In genomic region chr15:33894193-33894592, GRCh38 we compare ENCODE assay signal across 17 cellular contexts.
DNase-seq lines count a peak whose midpoint lies in the region; ATAC-seq and TF ChIP-seq lines count a peak whose summit lies in the region.
"Had no signal": no experiment of that assay in that cellular context is flagged by ENCODE, and none has a peak within 500 bp of the region (broad histone marks: within the 10 kb centered on the region; RNA-seq: fewer than 3 reads in every experiment).

No MANE protein-coding gene starts in this region.

- H3K36me3 ChIP-seq in KMS-11 (ENCODE audit: insufficient read depth) (no peaks in the 10 kb centered on the region), spleen (no peaks in the 10 kb centered on the region), H7 (replicated peaks; ENCODE audit: control insufficient read depth, insufficient read depth, low read length) (no peaks in the 10 kb centered on the region)
- H3K36me3 ChIP-seq: adrenal gland had no signal

- H3K27ac ChIP-seq in KMS-11, result peak overlapping the region; percentile 7; the same call in 1 of the 2 replicates
- H3K27ac ChIP-seq in spleen, result peak overlapping the region in 1 of 8 donors; percentile 33
- H3K27ac ChIP-seq: adrenal gland, foreskin keratinocyte, testis had no signal

- no peak overlapping the region for H3K4me3 ChIP-seq in KMS-11 (IDR thresholded peaks at IDR 0.05; ENCODE audit: insufficient read depth, low read depth, low read length)
- peak overlapping the region in 1 of 8 donors; percentile 9 for H3K4me3 ChIP-seq in spleen
- H3K4me3 ChIP-seq in H7 (ENCODE audit: insufficient read depth, low read depth, low read length), result no peak overlapping the region
- H3K4me3 ChIP-seq: adrenal gland, testis had no signal

- WGBS in spleen, 5 donors, result 66 to 84% (median 74%) methylated on average over 6 of the region's 6 CpGs

- H3K27me3 ChIP-seq in KMS-11 (ENCODE audit: insufficient read depth, low read depth) (no peaks in the 10 kb centered on the region), spleen (replicated peaks in 1 of 7) (no peaks in the 10 kb centered on the region), H7 (ENCODE audit: control insufficient read depth, insufficient read depth, low read length) (no peaks in the 10 kb centered on the region)
- H3K27me3 ChIP-seq: adrenal gland, foreskin keratinocyte, testis had no signal

- H3K27me3 Mint-ChIP-seq in activated CD4-positive, alpha-beta T cell treated with anti-CD3 and anti-CD28 coated beads, Interleukin-2, amount 10 ng/mL, durations not matched to agents 24 days and 14 days, result no peaks in the 10 kb centered on the region
- H3K27me3 Mint-ChIP-seq: activated T-cell treated with anti-CD3 and anti-CD28 coated beads, Interleukin-2, amount 50 U/mL, for 24 hours had no signal

- no peak overlapping the region for H3K27ac Mint-ChIP-seq in activated CD4-positive, alpha-beta T cell treated with anti-CD3 and anti-CD28 coated beads, Interleukin-2, amount 10 ng/mL, durations not matched to agents 24 days and 14 days
- H3K27ac Mint-ChIP-seq: activated T-cell treated with anti-CD3 and anti-CD28 coated beads, Interleukin-2, amount 50 U/mL, for 24 hours; natural killer cell had no signal

- H4K20me1 ChIP-seq in KMS-11 (ENCODE audit: insufficient read depth), result no peaks in the 10 kb centered on the region

- peaks cover 9% of the 10 kb centered on the region for H3K4me1 Mint-ChIP-seq in activated CD4-positive, alpha-beta T cell treated with anti-CD3 and anti-CD28 coated beads, Interleukin-2, amount 10 ng/mL, durations not matched to agents 24 days and 14 days

- peak overlapping the region; percentile 43 for H3K4me2 ChIP-seq in KMS-11

- TF ChIP-seq POLR2A in spleen (IDR thresholded peaks at IDR 0.05), result no peak

- peaks cover 13% of the 10 kb centered on the region for H3K4me1 ChIP-seq in KMS-11 (ENCODE audit: low read depth, poor library complexity, severe bottlenecking)
- H3K4me1 ChIP-seq in spleen, result no peaks in the 10 kb centered on the region
- H3K4me1 ChIP-seq: foreskin keratinocyte had no signal

- H3K79me2 ChIP-seq in KMS-11 (ENCODE audit: insufficient read depth, low read depth), result no peaks in the 10 kb centered on the region

- H3K9me3 Mint-ChIP-seq in activated CD4-positive, alpha-beta T cell treated with anti-CD3 and anti-CD28 coated beads, Interleukin-2, amount 10 ng/mL, durations not matched to agents 24 days and 14 days, result no peaks in the 10 kb centered on the region
- H3K9me3 Mint-ChIP-seq: natural killer cell had no signal

- no peak overlapping the region for H2AFZ ChIP-seq in KMS-11 (ENCODE audit: low read depth)

- TF ChIP-seq CTCF in KMS-11 (conservative IDR thresholded peaks at IDR 0.05; ENCODE audit: low read depth, low read length) (no peak), spleen (IDR thresholded peaks at IDR 0.05 in 8 of 11, conservative IDR thresholded peaks at IDR 0.05 in 3 of 11) (no peak)

- no peak overlapping the region for H3K9ac ChIP-seq in KMS-11

- H3K9me3 ChIP-seq in spleen, result no peaks in the 10 kb centered on the region
- H3K9me3 ChIP-seq: adrenal gland, testis had no signal

- H3K36me3 Mint-ChIP-seq in activated CD4-positive, alpha-beta T cell treated with anti-CD3 and anti-CD28 coated beads, Interleukin-2, amount 10 ng/mL, durations not matched to agents 24 days and 14 days (ENCODE audit: low read depth), result no peaks in the 10 kb centered on the region
- H3K36me3 Mint-ChIP-seq: natural killer cell had no signal

- intact Hi-C loops in activated CD4-positive, alpha-beta T cell treated with anti-CD3 and anti-CD28 coated beads, Interleukin-2, amount 10 ng/mL, durations not matched to agents 24 days and 14 days (cut with micrococcal nuclease), result no loop called here
- intact Hi-C loops in spleen (cut with DNase I; ENCODE audit: low total_unique reads), result no loop called here

- no peak overlapping the region for H3K4me3 Mint-ChIP-seq in activated CD4-positive, alpha-beta T cell treated with anti-CD3 and anti-CD28 coated beads, Interleukin-2, amount 10 ng/mL, durations not matched to agents 24 days and 14 days
- H3K4me3 Mint-ChIP-seq: activated T-cell treated with anti-CD3 and anti-CD28 coated beads, Interleukin-2, amount 50 U/mL, for 24 hours; natural killer cell had no signal

- ATAC-seq in GM18868 (IDR thresholded peaks at IDR 0.05; ENCODE audit: unreplicated experiment), result peak; percentile 64
- ATAC-seq in GM19452 (IDR thresholded peaks at IDR 0.05; ENCODE audit: unreplicated experiment), result peak; percentile 62
- ATAC-seq in HG02798 (IDR thresholded peaks at IDR 0.05; ENCODE audit: poor library complexity, unreplicated experiment), result peak; percentile 69
- ATAC-seq: foreskin keratinocyte, natural killer cell, Right ventricle myocardium inferior had no signal

- no peak for DNase-seq in activated CD4-positive, alpha-beta T cell treated with anti-CD3 and anti-CD28 coated beads, Interleukin-2, amount 10 ng/mL, durations not matched to agents 24 days and 14 days
- DNase-seq in spleen (no peak), H7 (no peak), NCI-H345 (lab: John Stamatoyannopoulos, UW) (no peak)
- DNase-seq: activated CD4-positive, alpha-beta T cell treated with anti-CD3 and anti-CD28 coated beads, Interleukin-2, amount 50 U/mL, for 1 hour; activated T-cell treated with anti-CD3 and anti-CD28 coated beads, Interleukin-2, amount 50 U/mL, for 24 hours; adrenal gland; foreskin keratinocyte; natural killer cell; NCI-H2171; T-helper 9 cell; testis had no signal
